1 cellular context compared by ENCODE assay signal in genomic region chr17:48074322-48075054, GRCh38.
A peak's percentile ranks its signal among the peaks of the same experiment; 100 is the strongest.
TF ChIP-seq lines count a peak whose summit lies in the region.

No MANE protein-coding gene starts in this region.

TF ChIP-seq in HepG2, 621 proteins besides CTCF, POLR2A, EP300 and RAD21 (continued from another document and continues in another):
- no peak for TF ChIP-seq ZNF512 (CRISPR knock-in tag; IDR thresholded peaks at IDR 0.05)
- no peak for TF ChIP-seq FOXC1 (CRISPR knock-in tag; IDR thresholded peaks at IDR 0.05; ENCODE audit: borderline replicate concordance)
- no peak for TF ChIP-seq PRPF4 (IDR thresholded peaks at IDR 0.05; ENCODE audit: low read depth, low read length, poor library complexity, severe bottlenecking)
- no peak for TF ChIP-seq POLR2AphosphoS5 (IDR thresholded peaks at IDR 0.05; ENCODE audit: low read depth, low read length)
- no peak for TF ChIP-seq THAP8 (CRISPR knock-in tag; IDR thresholded peaks at IDR 0.05; ENCODE audit: borderline replicate concordance)
- no peak for TF ChIP-seq NKX3-1 (CRISPR knock-in tag; IDR thresholded peaks at IDR 0.05)
- no peak for TF ChIP-seq GABPB1 (CRISPR knock-in tag; IDR thresholded peaks at IDR 0.05)
- no peak for TF ChIP-seq ZNF619 (CRISPR knock-in tag; IDR thresholded peaks at IDR 0.05)
- TF ChIP-seq ZNF317 (CRISPR knock-in tag; IDR thresholded peaks at IDR 0.05): no peak
- TF ChIP-seq AKNA (CRISPR knock-in tag; IDR thresholded peaks at IDR 0.05; ENCODE audit: borderline replicate concordance): no peak
- no peak for TF ChIP-seq CCDC6 (CRISPR knock-in tag; IDR thresholded peaks at IDR 0.05)
- no peak for TF ChIP-seq TAF1 (CRISPR knock-in tag; IDR thresholded peaks at IDR 0.05)
- no peak for TF ChIP-seq THAP7 (CRISPR knock-in tag; IDR thresholded peaks at IDR 0.05)
- TF ChIP-seq ATF4 (CRISPR knock-in tag; IDR thresholded peaks at IDR 0.05): no peak
- peak; percentile 37; the same call in 1 of the 2 replicates for TF ChIP-seq THRA (CRISPR knock-in tag; IDR thresholded peaks at IDR 0.05; ENCODE audit: borderline replicate concordance)
- TF ChIP-seq PAWR (CRISPR knock-in tag; IDR thresholded peaks at IDR 0.05; ENCODE audit: borderline replicate concordance): no peak
- no peak for TF ChIP-seq MED13 (CRISPR knock-in tag; IDR thresholded peaks at IDR 0.05)
- no peak for TF ChIP-seq ARNT2 (CRISPR knock-in tag; IDR thresholded peaks at IDR 0.05; ENCODE audit: low read depth)
- TF ChIP-seq SIX1 (CRISPR knock-in tag; IDR thresholded peaks at IDR 0.05; ENCODE audit: borderline replicate concordance): 0 out of 2 replicates have a peak, but pooled peaks have one; percentile 22
- TF ChIP-seq STAT6 (CRISPR knock-in tag; IDR thresholded peaks at IDR 0.05; ENCODE audit: borderline replicate concordance): no peak
- TF ChIP-seq ZC3H4 (CRISPR knock-in tag; IDR thresholded peaks at IDR 0.05; ENCODE audit: borderline replicate concordance): no peak
- TF ChIP-seq ZNF703 (CRISPR knock-in tag; IDR thresholded peaks at IDR 0.05; ENCODE audit: borderline replicate concordance): no peak
- TF ChIP-seq KLF11 (CRISPR knock-in tag; IDR thresholded peaks at IDR 0.05): no peak
- no peak for TF ChIP-seq ZNF546 (CRISPR knock-in tag; conservative IDR thresholded peaks at IDR 0.05)
- TF ChIP-seq DRAP1 (CRISPR knock-in tag; IDR thresholded peaks at IDR 0.05): no peak
- no peak for TF ChIP-seq NCOA2 (CRISPR knock-in tag; IDR thresholded peaks at IDR 0.05)
- TF ChIP-seq GATAD1 (CRISPR knock-in tag; IDR thresholded peaks at IDR 0.05): 0 out of 2 replicates have a peak, but pooled peaks have one; percentile 28
- no peak for TF ChIP-seq ZNF83 (CRISPR knock-in tag; IDR thresholded peaks at IDR 0.05; ENCODE audit: borderline replicate concordance)
- TF ChIP-seq ERF (CRISPR knock-in tag; IDR thresholded peaks at IDR 0.05): peak; percentile 57; the same call in 1 of the 2 replicates
- no peak for TF ChIP-seq KDM5A (IDR thresholded peaks at IDR 0.05; ENCODE audit: borderline replicate concordance, low read length)
- no peak for TF ChIP-seq GRHL1 (CRISPR knock-in tag; conservative IDR thresholded peaks at IDR 0.05)
- peak; percentile 53; the same call in 1 of the 2 replicates for TF ChIP-seq ZKSCAN8 (CRISPR knock-in tag; IDR thresholded peaks at IDR 0.05; ENCODE audit: borderline replicate concordance)
- peak; percentile 36 for TF ChIP-seq TEAD3 (CRISPR knock-in tag; optimal IDR thresholded peaks at IDR 0.05; ENCODE audit: borderline replicate concordance)
- no peak for TF ChIP-seq BRF2 (CRISPR knock-in tag; IDR thresholded peaks at IDR 0.05)
- no peak for TF ChIP-seq KDM2A (CRISPR knock-in tag; IDR thresholded peaks at IDR 0.05; ENCODE audit: borderline replicate concordance, low read depth)
- TF ChIP-seq ZNF569 (CRISPR knock-in tag; IDR thresholded peaks at IDR 0.05; ENCODE audit: borderline replicate concordance): no peak
- no peak for TF ChIP-seq YY1 (IDR thresholded peaks at IDR 0.05; ENCODE audit: insufficient read depth, insufficient replicate concordance, low read depth, low read length)
- TF ChIP-seq RBM22 (optimal IDR thresholded peaks at IDR 0.05; ENCODE audit: low read length): no peak
- TF ChIP-seq TBX3 (IDR thresholded peaks at IDR 0.05; ENCODE audit: borderline replicate concordance): no peak
- no peak; the same call in 1 of the 2 replicates for TF ChIP-seq FOXK1 (CRISPR knock-in tag; IDR thresholded peaks at IDR 0.05; ENCODE audit: borderline replicate concordance, low read depth)
- no peak for TF ChIP-seq ATF6 (CRISPR knock-in tag; conservative IDR thresholded peaks at IDR 0.05)
- no peak for TF ChIP-seq ZNF598 (CRISPR knock-in tag; IDR thresholded peaks at IDR 0.05; ENCODE audit: borderline replicate concordance)
- TF ChIP-seq ZNF124 (CRISPR knock-in tag; IDR thresholded peaks at IDR 0.05): no peak
